In genomic region chr13:27339299-27339698, GRCh38 we compare ENCODE assay signal across 8 cellular contexts.
DNase-seq lines count a peak whose midpoint lies in the region; ATAC-seq and TF ChIP-seq lines count a peak whose summit lies in the region.

No MANE protein-coding gene starts in this region.

- no peak overlapping the region for H3K4ac ChIP-seq in trophoblast cell (ENCODE audit: low read depth, low read length)

- H3K79me1 ChIP-seq in trophoblast cell (ENCODE audit: low read length): no peaks in the 10 kb centered on the region

- no peak overlapping the region for H4K91ac ChIP-seq in trophoblast cell (ENCODE audit: low read depth, low read length)

- H3K14ac ChIP-seq in trophoblast cell (ENCODE audit: low read length): no peak overlapping the region

- H2BK120ac ChIP-seq in trophoblast cell (ENCODE audit: insufficient read depth, low read length, poor library complexity): no peak overlapping the region

- no peak overlapping the region for H3K18ac ChIP-seq in trophoblast cell (ENCODE audit: low read length)

- in situ Hi-C loops in ACHN (cut with HindIII; ENCODE audit: low pct_ligation_motif_present, low pct_unique_long_range_greater_than_20kb, low sequenced_read_pairs): no loop called here

- H2BK12ac ChIP-seq in trophoblast cell (ENCODE audit: low read length): no peak overlapping the region

- H2BK5ac ChIP-seq in trophoblast cell (ENCODE audit: low read depth, low read length, poor library complexity): no peak overlapping the region

- peak; percentile 82 for ATAC-seq in GM18502 (IDR thresholded peaks at IDR 0.05; ENCODE audit: poor library complexity, unreplicated experiment)

- intact Hi-C loops in colonic mucosa (cut with DNase I): no loop called here

- no peaks in the 10 kb centered on the region for H4K20me1 ChIP-seq in KMS-11 (ENCODE audit: insufficient read depth)

- H4K8ac ChIP-seq in trophoblast cell (ENCODE audit: low read depth, low read length): no peak overlapping the region

- H4K12ac ChIP-seq in trophoblast cell (ENCODE audit: low read depth, low read length): no peak overlapping the region

- no peak overlapping the region for H3K4me2 ChIP-seq in KMS-11
- H3K4me2 ChIP-seq in trophoblast cell (ENCODE audit: low read length): no peak overlapping the region

- no peaks in the 10 kb centered on the region for H3K9me3 ChIP-seq in colonic mucosa
- H3K9me3 ChIP-seq in trophoblast cell (ENCODE audit: insufficient read depth, low read depth, low read length): peaks cover 3% of the 10 kb centered on the region

- H3K4me1 ChIP-seq in KMS-11 (ENCODE audit: low read depth, poor library complexity, severe bottlenecking) (no peaks in the 10 kb centered on the region), colonic mucosa (no peaks in the 10 kb centered on the region), trophoblast cell (ENCODE audit: control insufficient read depth in 1 of 2, insufficient read depth in 2 of 2, low read length in 2 of 2) (no peaks in the 10 kb centered on the region)

- no CpG with 5 or more reads among the region's 6 CpGs for WGBS in trophoblast cell (ENCODE audit: extremely low coverage, insufficient coverage, insufficient read length)

- H3K27me3 ChIP-seq in KMS-11 (ENCODE audit: insufficient read depth, low read depth) (no peaks in the 10 kb centered on the region), colonic mucosa (no peaks in the 10 kb centered on the region), trophoblast cell (ENCODE audit: insufficient read depth, low read length) (no peaks in the 10 kb centered on the region)

- no peak overlapping the region for H3K27ac ChIP-seq in KMS-11
- H3K27ac ChIP-seq in colonic mucosa: no peak overlapping the region
- no peak overlapping the region for H3K27ac ChIP-seq in trophoblast cell (ENCODE audit: low read depth, low read length)

- no peaks in the 10 kb centered on the region for H3K79me2 ChIP-seq in KMS-11 (ENCODE audit: insufficient read depth, low read depth)
- H3K79me2 ChIP-seq in trophoblast cell (ENCODE audit: control insufficient read depth, insufficient read depth, low read length, poor library complexity): no peaks in the 10 kb centered on the region

- no peak overlapping the region for H3K9ac ChIP-seq in KMS-11
- no peak overlapping the region for H3K9ac ChIP-seq in colonic mucosa (ENCODE audit: low read depth in 2 of 2, low read length in 2 of 2)
- H3K9ac ChIP-seq in trophoblast cell (ENCODE audit: low read length): no peak overlapping the region

- H3K4me3 ChIP-seq in KMS-11 (IDR thresholded peaks at IDR 0.05; ENCODE audit: insufficient read depth, low read depth, low read length): no peak overlapping the region
- H3K4me3 ChIP-seq in colonic mucosa: no peak overlapping the region
- no peak overlapping the region for H3K4me3 ChIP-seq in trophoblast cell (ENCODE audit: low read depth, low read length)

- 0 out of 2 replicates have a peak, but pooled peaks have one; percentile 16 for TF ChIP-seq CTCF in KMS-11 (conservative IDR thresholded peaks at IDR 0.05; ENCODE audit: low read depth, low read length)
- peak; percentile 37 for TF ChIP-seq CTCF in colonic mucosa (IDR thresholded peaks at IDR 0.05)

- H2AFZ ChIP-seq in KMS-11 (ENCODE audit: low read depth) (no peak overlapping the region), trophoblast cell (ENCODE audit: insufficient read depth, low read length, poor library complexity) (no peak overlapping the region)

- H3K36me3 ChIP-seq in KMS-11 (ENCODE audit: insufficient read depth) (no peaks in the 10 kb centered on the region), colonic mucosa (no peaks in the 10 kb centered on the region), trophoblast cell (ENCODE audit: control insufficient read depth in 1 of 2, insufficient read depth in 2 of 2, low read length in 2 of 2) (no peaks in the 10 kb centered on the region)

- peak; percentile 12 for DNase-seq in ACHN
- peak in 3 of 5 experiments; percentile 3 to 72 (median 4) for DNase-seq in T-helper 2 cell
- peak; percentile 38 for DNase-seq in colonic mucosa
- DNase-seq in trophoblast cell: peak; percentile 38 to 60
- no peak for DNase-seq in NCI-H345 (lab: John Stamatoyannopoulos, UW)
- no peak for DNase-seq in NCI-H187 (lab: John Stamatoyannopoulos, UW)

- no peak overlapping the region for H3K23ac ChIP-seq in trophoblast cell (ENCODE audit: low read length)

- no peak overlapping the region for H2AK5ac ChIP-seq in trophoblast cell (ENCODE audit: low read length)

Comparison
In these comparisons a context has a peak if more than half of its experiments do, and no peak if none do; other contexts are left out.
1. DNase-seq: peak in ACHN (single experiment), T-helper 2 cell (3 of 5), colonic mucosa (single experiment) and trophoblast cell (2 of 2); none in NCI-H345 (single experiment) and NCI-H187 (0 of 2).